In genomic region chr1:226650236-226650841, GRCh38 we compare ENCODE assay signal across 10 cellular contexts.
A peak's percentile ranks its signal among the peaks of the same experiment; 100 is the strongest.
DNase-seq lines count a peak whose midpoint lies in the region; ATAC-seq, FAIRE-seq and TF ChIP-seq lines count a peak whose summit lies in the region.
"Had no signal": no experiment of that assay in that cellular context is flagged by ENCODE, and none has a peak within 500 bp of the region (broad histone marks: within the 10 kb centered on the region; RNA-seq: fewer than 3 reads in every experiment).

No MANE protein-coding gene starts in this region.

- no peaks in the 10 kb centered on the region for H3K79me2 ChIP-seq in trophoblast cell (ENCODE audit: control insufficient read depth, insufficient read depth, low read length, poor library complexity)

- H3K27me3 ChIP-seq in gastroesophageal sphincter = no peaks in the 10 kb centered on the region
- H3K27me3 ChIP-seq in trophoblast cell (ENCODE audit: insufficient read depth, low read length) = no peaks in the 10 kb centered on the region

- H3K27ac ChIP-seq in gastroesophageal sphincter (no peak overlapping the region), trophoblast cell (ENCODE audit: low read depth, low read length) (no peak overlapping the region)

- H3K4me1 ChIP-seq in gastroesophageal sphincter = peaks cover 0 to 45% (median under 1%) of the 10 kb centered on the region in 3 donors
- H3K4me1 ChIP-seq in trophoblast cell (ENCODE audit: control insufficient read depth in 1 of 2, insufficient read depth in 2 of 2, low read length in 2 of 2) = peaks cover 26 to 28% of the 10 kb centered on the region in 2 experiments

- no peak overlapping the region for H2BK12ac ChIP-seq in trophoblast cell (ENCODE audit: low read length)

- H3K4me3 ChIP-seq in gastroesophageal sphincter (no peak overlapping the region), retinal pigment epithelial cell (ENCODE audit: low read length) (no peak overlapping the region), trophoblast cell (ENCODE audit: low read depth, low read length) (no peak overlapping the region)

- H3K14ac ChIP-seq in trophoblast cell (ENCODE audit: low read length) = no peak overlapping the region

- H3K18ac ChIP-seq in trophoblast cell (ENCODE audit: low read length) = no peak overlapping the region

- no peak overlapping the region for H2AK5ac ChIP-seq in trophoblast cell (ENCODE audit: low read length)

- TF ChIP-seq EP300 in gastroesophageal sphincter (IDR thresholded peaks at IDR 0.05) = no peak

- no peak overlapping the region for H4K91ac ChIP-seq in trophoblast cell (ENCODE audit: low read depth, low read length)

- TF ChIP-seq POLR2A in GM12892 (IDR thresholded peaks at IDR 0.05; ENCODE audit: low read depth, low read length) = no peak
- no peak for TF ChIP-seq POLR2A in gastroesophageal sphincter (IDR thresholded peaks at IDR 0.05)
- no peak for TF ChIP-seq POLR2A in H54 (IDR thresholded peaks at IDR 0.05; ENCODE audit: low read depth, low read length)

- no peak overlapping the region for H3K9ac ChIP-seq in trophoblast cell (ENCODE audit: low read length)

- no peak overlapping the region for H3K4ac ChIP-seq in trophoblast cell (ENCODE audit: low read depth, low read length)

- no peak overlapping the region for H4K12ac ChIP-seq in trophoblast cell (ENCODE audit: low read depth, low read length)

- peaks cover 10% of the 10 kb centered on the region for H3K79me1 ChIP-seq in trophoblast cell (ENCODE audit: low read length)

- H3K36me3 ChIP-seq in gastroesophageal sphincter = peaks cover 0 to 35% of the 10 kb centered on the region in 2 donors
- peaks cover 4 to 7% of the 10 kb centered on the region in 2 experiments for H3K36me3 ChIP-seq in trophoblast cell (ENCODE audit: control insufficient read depth in 1 of 2, insufficient read depth in 2 of 2, low read length in 2 of 2)

- 22 to 50% methylated on average over 4 to 5 of the region's 11 CpGs for WGBS in gastroesophageal sphincter (ENCODE audit: low coverage in 1 of 2), 2 donors
- WGBS in trophoblast cell (ENCODE audit: extremely low coverage, insufficient coverage, insufficient read length) = no CpG with 5 or more reads among the region's 11 CpGs

- no peak overlapping the region for H3K23ac ChIP-seq in trophoblast cell (ENCODE audit: low read length)

- no peak overlapping the region for H3K4me2 ChIP-seq in trophoblast cell (ENCODE audit: low read length)

- H3K9me3 ChIP-seq in gastroesophageal sphincter = no peaks in the 10 kb centered on the region
- peaks cover 3% of the 10 kb centered on the region for H3K9me3 ChIP-seq in trophoblast cell (ENCODE audit: insufficient read depth, low read depth, low read length)

- FAIRE-seq in GM12892 (lab: Jason Lieb, UNC) (peak; percentile 46), H54 (lab: Jason Lieb, UNC) (no peak)

- TF ChIP-seq CTCF in gastroesophageal sphincter (IDR thresholded peaks at IDR 0.05) (peak in 2 of 4 experiments; percentile 34 to 49), retinal pigment epithelial cell (conservative IDR thresholded peaks at IDR 0.05; ENCODE audit: low read depth, low read length) (peak; percentile 24)

- ATAC-seq in gastroesophageal sphincter = peak; percentile 21
- ATAC-seq: HCT116 had no signal

- no peak overlapping the region for H4K8ac ChIP-seq in trophoblast cell (ENCODE audit: low read depth, low read length)

- H2BK5ac ChIP-seq in trophoblast cell (ENCODE audit: low read depth, low read length, poor library complexity) = no peak overlapping the region

- H2AFZ ChIP-seq in trophoblast cell (ENCODE audit: insufficient read depth, low read length, poor library complexity) = no peak overlapping the region

- no peak overlapping the region for H2BK120ac ChIP-seq in trophoblast cell (ENCODE audit: insufficient read depth, low read length, poor library complexity)

- no peak for DNase-seq in GM12892 (ENCODE audit: insufficient read length)
- DNase-seq in OCI-M1 (lab: John Stamatoyannopoulos, UW) = peak; percentile 83
- DNase-seq in retinal pigment epithelial cell (ENCODE audit: low read depth) = no peak
- no peak for DNase-seq in DMS53 (lab: John Stamatoyannopoulos, UW)
- no peak for DNase-seq in trophoblast cell
- no peak for DNase-seq in H54 (ENCODE audit: insufficient read length, low spot score)
- DNase-seq in NCI-H1694 (lab: John Stamatoyannopoulos, UW) = no peak
- DNase-seq: NCI-H1930 had no signal
